ENCODE assay signal across 16 cellular contexts in genomic region chr6:165220030-165220429, GRCh38.
DNase-seq lines count a peak whose midpoint lies in the region; ATAC-seq and TF ChIP-seq lines count a peak whose summit lies in the region.
"Had no signal": no experiment of that assay in that cellular context is flagged by ENCODE, and none has a peak within 500 bp of the region (broad histone marks: within the 10 kb centered on the region; RNA-seq: fewer than 3 reads in every experiment).

No MANE protein-coding gene starts in this region.

- no peaks in the 10 kb centered on the region for H3K27me3 ChIP-seq in endodermal cell (ENCODE audit: control insufficient read depth, insufficient read depth, low read length, poor library complexity, severe bottlenecking)
- H3K27me3 ChIP-seq in neural cell (ENCODE audit: insufficient read depth, low read depth, low read length), result no peaks in the 10 kb centered on the region
- no peaks in the 10 kb centered on the region for H3K27me3 ChIP-seq in skeletal muscle satellite cell (ENCODE audit: control insufficient read depth, insufficient read depth, low read length)
- H3K27me3 ChIP-seq: BLaER1 had no signal

- H3K9me3 ChIP-seq in endodermal cell (ENCODE audit: control insufficient read depth, low read length), result no peaks in the 10 kb centered on the region
- H3K9me3 ChIP-seq in neural cell (ENCODE audit: low read length), result no peaks in the 10 kb centered on the region
- H3K9me3 ChIP-seq in skeletal muscle satellite cell (replicated peaks; ENCODE audit: low read length), result no peaks in the 10 kb centered on the region
- H3K9me3 ChIP-seq: BLaER1, Caco-2 had no signal

- TF ChIP-seq CTCF in endodermal cell (conservative IDR thresholded peaks at IDR 0.05) (no peak), neural cell (IDR thresholded peaks at IDR 0.05; ENCODE audit: poor library complexity, severe bottlenecking) (no peak), lower leg skin (IDR thresholded peaks at IDR 0.05) (no peak)

- H3K4me3 Mint-ChIP-seq in endodermal cell, result no peak overlapping the region
- H3K4me3 Mint-ChIP-seq: CD8-positive, alpha-beta memory T cell; GM23338 had no signal

- H3K9ac ChIP-seq in endodermal cell (ENCODE audit: extremely low read depth, low read length, poor library complexity, severe bottlenecking) (no peak overlapping the region), neural cell (ENCODE audit: low read length) (peak overlapping the region; percentile 61), skeletal muscle satellite cell (ENCODE audit: low read depth, low read length) (peak overlapping the region; percentile 16)
- H3K9ac ChIP-seq: BLaER1 had no signal

- peak overlapping the region; percentile 7 for H2AFZ ChIP-seq in neural cell (ENCODE audit: low read depth, low read length)
- H2AFZ ChIP-seq: GM23338 had no signal

- H3K79me2 ChIP-seq in neural cell (replicated peaks; ENCODE audit: insufficient read depth, low read length), result no peaks in the 10 kb centered on the region

- ATAC-seq in HG02678 (IDR thresholded peaks at IDR 0.05; ENCODE audit: unreplicated experiment), result no peak
- ATAC-seq: GM12878, GM23338 had no signal

- H3K36me3 ChIP-seq in endodermal cell (ENCODE audit: control insufficient read depth, insufficient read depth, low read length), result no peaks in the 10 kb centered on the region
- no peaks in the 10 kb centered on the region for H3K36me3 ChIP-seq in neural cell (ENCODE audit: insufficient read depth, low read length)
- no peaks in the 10 kb centered on the region for H3K36me3 ChIP-seq in skeletal muscle satellite cell (ENCODE audit: insufficient read depth, low read length)
- H3K36me3 ChIP-seq: BLaER1 had no signal

- DNase-seq in NCI-H82 (lab: John Stamatoyannopoulos, UW), result peak; percentile 66
- no peak for DNase-seq in NCI-H82 treated with DMSO at 0.1 percent for 48 hours (lab: John Stamatoyannopoulos, UW; ENCODE audit: unreplicated experiment)
- no peak for DNase-seq in endodermal cell
- no peak for DNase-seq in lower leg skin (ENCODE audit: low spot score in 2 of 2)
- no peak for DNase-seq in T-helper 9 cell
- DNase-seq: 8988T; AML-193; Caco-2; CD8-positive, alpha-beta memory T cell; H7 had no signal

- H3K4me1 Mint-ChIP-seq in endodermal cell, result no peaks in the 10 kb centered on the region
- H3K4me1 Mint-ChIP-seq: CD8-positive, alpha-beta memory T cell; GM23338 had no signal

- H3K4me3 ChIP-seq in endodermal cell (ENCODE audit: low read length) (no peak overlapping the region), neural cell (ENCODE audit: low read length) (peak overlapping the region; percentile 34), skeletal muscle satellite cell (ENCODE audit: low read length) (no peak overlapping the region), lower leg skin (ENCODE audit: low read depth, poor library complexity, severe bottlenecking) (no peak overlapping the region)
- H3K4me3 ChIP-seq: BLaER1, GM12878, GM23338 had no signal

- H3K4me1 ChIP-seq in endodermal cell (ENCODE audit: control insufficient read depth, insufficient read depth, low read length) (no peaks in the 10 kb centered on the region), skeletal muscle satellite cell (ENCODE audit: control insufficient read depth, insufficient read depth, low read length) (peaks cover 26% of the 10 kb centered on the region)
- H3K4me1 ChIP-seq: BLaER1, Caco-2 had no signal

- H3K27ac ChIP-seq in endodermal cell (ENCODE audit: low read depth, low read length) (peak overlapping the region; percentile 64), neural cell (ENCODE audit: low read length) (peak overlapping the region; percentile 95)
- H3K27ac ChIP-seq: BLaER1 had no signal

- peaks cover 3% of the 10 kb centered on the region for H3K9me3 Mint-ChIP-seq in endodermal cell

- no peak for TF ChIP-seq POLR2A in lower leg skin (IDR thresholded peaks at IDR 0.05)

- H3K36me3 Mint-ChIP-seq in endodermal cell (ENCODE audit: low read depth), result no peaks in the 10 kb centered on the region
- H3K36me3 Mint-ChIP-seq: CD8-positive, alpha-beta memory T cell had no signal

- intact Hi-C loops in lower leg skin (cut with DNase I; ENCODE audit: low total_unique reads), result no loop called here

- no peaks in the 10 kb centered on the region for H3K9me2 ChIP-seq in neural cell (ENCODE audit: insufficient read depth, low read length)

- 68 to 85% methylated on average over 4 to 5 of the region's 5 CpGs for WGBS in endodermal cell (ENCODE audit: insufficient coverage in 1 of 2, insufficient read length in 1 of 2), 2 experiments
- 42 to 44% methylated on average over 5 of the region's 5 CpGs for WGBS in lower leg skin, 2 donors

- H3K27ac Mint-ChIP-seq in endodermal cell, result no peak overlapping the region
- H3K27ac Mint-ChIP-seq: CD8-positive, alpha-beta memory T cell; GM23338 had no signal

- peaks cover 4% of the 10 kb centered on the region for H3F3A ChIP-seq in neural cell (ENCODE audit: insufficient read depth, low read length, poor library complexity, severe bottlenecking)

- TF ChIP-seq RAD21 in neural cell (conservative IDR thresholded peaks at IDR 0.05), result peak; percentile 17

- H4K20me1 ChIP-seq in neural cell (ENCODE audit: insufficient read depth), result no peaks in the 10 kb centered on the region
- H4K20me1 ChIP-seq: BLaER1 had no signal

- no peaks in the 10 kb centered on the region for H3K27me3 Mint-ChIP-seq in endodermal cell (ENCODE audit: insufficient read depth)
- H3K27me3 Mint-ChIP-seq: CD8-positive, alpha-beta memory T cell had no signal

- peak overlapping the region; percentile 12 for H3K4me2 ChIP-seq in neural cell (ENCODE audit: low read length)
- H3K4me2 ChIP-seq in skeletal muscle satellite cell (ENCODE audit: low read length), result no peak overlapping the region
- H3K4me2 ChIP-seq: BLaER1, GM23338 had no signal

- peak; percentile 76 for TF ChIP-seq EP300 in neural cell (conservative IDR thresholded peaks at IDR 0.05; ENCODE audit: poor library complexity, severe bottlenecking)

TF ChIP-seq in neural cell, 6 proteins besides CTCF, POLR2A, EP300 and RAD21:
- no peak for TF ChIP-seq SMC3 (conservative IDR thresholded peaks at IDR 0.05; ENCODE audit: poor library complexity)
- no peak for TF ChIP-seq EZH2 (IDR thresholded peaks at IDR 0.05; ENCODE audit: borderline replicate concordance, insufficient read depth, low read length, poor library complexity, severe bottlenecking)
- TF ChIP-seq REST (IDR thresholded peaks at IDR 0.05; ENCODE audit: borderline replicate concordance), result no peak
- TF ChIP-seq POLR2AphosphoS5 (IDR thresholded peaks at IDR 0.05), result peak; percentile 61
